Comparison of ENCODE assay signal across 19 cellular contexts in the genomic region with DNA sequence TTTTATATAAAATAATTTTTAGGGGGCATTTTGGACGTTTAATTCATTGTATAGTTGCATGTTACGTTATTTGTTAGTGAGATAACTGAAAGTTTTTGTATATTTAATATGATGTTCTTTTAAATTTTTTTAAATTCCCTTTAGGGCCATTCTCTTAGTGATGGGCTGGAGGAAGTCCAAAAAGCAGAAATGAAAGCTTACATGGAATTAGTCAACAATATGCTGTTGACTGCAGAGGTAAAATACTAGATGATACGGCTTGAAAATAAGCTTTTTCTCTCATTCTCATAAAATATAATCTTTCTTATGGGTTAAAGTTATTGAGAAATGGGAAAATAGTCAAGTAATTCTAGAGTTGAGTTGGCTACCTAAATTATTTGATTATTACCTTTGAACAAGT.
"Had no signal": no experiment of that assay in that cellular context is flagged by ENCODE, and none has a peak within 500 bp of the region (broad histone marks: within the 10 kb centered on the region; RNA-seq: fewer than 3 reads in every experiment).

No MANE protein-coding gene starts in this region.

- ATAC-seq: activated CD4-positive, CD25-positive, alpha-beta regulatory T cell treated with anti-CD3 and anti-CD28 coated beads, Interleukin-2, amount 50 U/mL, for 24 hours; stimulated activated naive CD8-positive, alpha-beta T cell treated with anti-CD3 and anti-CD28 coated beads, Interleukin-15, Interleukin-2, amounts not matched to agents 100 U/mL and 50 U/mL, for 24 hours had no signal

- DNase-seq: activated CD4-positive, alpha-beta T cell treated with anti-CD3 and anti-CD28 coated beads, Interleukin-2, amount 10 ng/mL, durations not matched to agents 7 days and 5 days; activated CD8-positive, alpha-beta memory T cell treated with anti-CD3 and anti-CD28 coated beads, Interleukin-2, amount 50 U/mL, for 48 hours; activated effector memory CD4-positive, alpha-beta T cell treated with Interleukin-2 at 50 U/mL for 16 hours; activated naive CD4-positive, alpha-beta T cell treated with anti-CD3 and anti-CD28 coated beads, Interleukin-2, amount 50 U/mL, for 16 hours; activated T-cell treated with anti-CD3 and anti-CD28 coated beads, Interleukin-2, amount 50 U/mL, for 48 hours; cerebellar nuclear complex; cortex of kidney; erythroblast; foreskin melanocyte; glutamatergic neuron; kidney glomerular epithelial cell; left ventricle myocardium inferior; mammary epithelial cell; nephron progenitor cell; occipital lobe; retina; stimulated activated naive CD8-positive, alpha-beta T cell treated with anti-CD3 and anti-CD28 coated beads, Interleukin-15, Interleukin-2, amounts not matched to agents 100 U/mL and 50 U/mL, for 24 hours; substantia nigra had no signal
